In the genomic region with DNA sequence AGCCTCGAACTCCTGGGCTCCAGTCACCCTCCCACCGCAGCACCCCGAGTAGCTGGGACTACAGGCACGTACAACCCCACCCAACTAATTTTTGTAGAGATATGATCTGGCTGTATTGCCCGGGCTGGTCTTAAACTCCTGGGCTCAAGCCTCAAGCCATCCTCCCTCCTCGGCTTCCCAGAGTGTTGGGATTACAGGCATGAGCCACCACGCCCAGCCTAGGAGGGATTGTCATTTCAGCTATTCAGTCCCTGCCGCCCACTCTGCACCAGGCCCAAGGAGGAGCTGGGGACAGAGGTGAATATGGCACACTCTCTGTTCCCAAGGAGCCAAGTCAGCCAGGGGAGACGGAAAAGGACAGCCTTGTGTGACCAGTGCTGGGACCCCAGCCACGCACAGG, we compare ENCODE assay signal across 26 cellular contexts.
DNase-seq lines count a peak whose midpoint lies in the region; ATAC-seq, FAIRE-seq and TF ChIP-seq lines count a peak whose summit lies in the region.
"Had no signal": no experiment of that assay in that cellular context is flagged by ENCODE, and none has a peak within 500 bp of the region (broad histone marks: within the 10 kb centered on the region; RNA-seq: fewer than 3 reads in every experiment).

No MANE protein-coding gene starts in this region.

- H2BK12ac ChIP-seq in neuronal stem cell (ENCODE audit: low read length) = no peak overlapping the region

- no peak overlapping the region for H3K4me3 ChIP-seq in HepG2 (replicated peaks in 1 of 3; ENCODE audit: insufficient read depth in 1 of 3, low read depth in 2 of 3, low read length in 3 of 3)
- no peak overlapping the region for H3K4me3 ChIP-seq in right lobe of liver
- H3K4me3 ChIP-seq in neuronal stem cell (ENCODE audit: low read length in 2 of 2) = no peak overlapping the region
- H3K4me3 ChIP-seq: GM12878 had no signal

- in situ Hi-C loops in HepG2 (cut with HindIII; ENCODE audit: extremely low pct_ligation_motif_present, low pct_unique_long_range_greater_than_20kb) = no loop called here

- intact Hi-C loops in HepG2 (cut with micrococcal nuclease; ENCODE audit: unreplicated experiment) (no loop called here), right lobe of liver (cut with DNase I) (no loop called here)

- no peak for DNase-seq in HepG2 (ENCODE audit: low spot score)
- DNase-seq in right lobe of liver = no peak
- no peak for DNase-seq in RWPE1 (ENCODE audit: low spot score)
- no peak for DNase-seq in neuronal stem cell (ENCODE audit: low spot score)
- no peak for DNase-seq in DMS79 treated with DMSO at 0.1 percent for 48 hours (lab: John Stamatoyannopoulos, UW)
- no peak for DNase-seq in effector CD8-positive, alpha-beta T cell (lab: John Stamatoyannopoulos, UW)
- DNase-seq: 8988T; CD4-positive, alpha-beta memory T cell; COR-L47; DMS53; EL; GDM1; HCEC 1CT; KBM-7; MV-4-11; NCI-H1105; NCI-H1436 treated with DMSO at 0.1 percent for 48 hours; NCI-H187 treated with DMSO at 0.1 percent for 48 hours; NCI-H524; NCI-H748 treated with DMSO at 0.1 percent for 48 hours; NK-92 treated with Interleukin-12 subunit alpha and Interleukin-12 subunit beta, amount 100 ng/mL, for 24 hours; PC-3; Right ventricle myocardium superior had no signal

- POLR2A ChIA-PET in HepG2 (lab: Yijun Ruan, JAX) = no interaction called here
- POLR2A ChIA-PET in RWPE1 (lab: Yijun Ruan, JAX; ENCODE audit: low non-redundant PET) = no interaction called here

- CTCF ChIA-PET in HepG2 (lab: Yijun Ruan, JAX; ENCODE audit: low intra/inter-chr PET ratio, low total read pairs) (no interaction called here), RWPE1 (lab: Yijun Ruan, JAX) (no interaction called here)

- H2AK5ac ChIP-seq in neuronal stem cell (ENCODE audit: low read depth, low read length) = no peak overlapping the region

- no peak overlapping the region for H4K8ac ChIP-seq in neuronal stem cell (ENCODE audit: low read depth, low read length)

- H3K9me3 ChIP-seq in HepG2 (ENCODE audit: low read length) (no peaks in the 10 kb centered on the region), right lobe of liver (no peaks in the 10 kb centered on the region), neuronal stem cell (replicated peaks in 1 of 2; ENCODE audit: control insufficient read depth in 2 of 2, insufficient read depth in 1 of 2, low read depth in 1 of 2, low read length in 2 of 2) (no peaks in the 10 kb centered on the region)

- no peak for FAIRE-seq in HepG2 (lab: Jason Lieb, UNC)
- FAIRE-seq: GM12878, H1 had no signal

- H3K36me3 ChIP-seq in HepG2 (replicated peaks in 1 of 2; ENCODE audit: control insufficient read depth in 1 of 2, insufficient read depth in 2 of 2, low read length in 2 of 2) (no peaks in the 10 kb centered on the region), right lobe of liver (no peaks in the 10 kb centered on the region), neuronal stem cell (replicated peaks in 1 of 2; ENCODE audit: control insufficient read depth in 2 of 2, insufficient read depth in 2 of 2, low read length in 2 of 2) (no peaks in the 10 kb centered on the region)

- no peaks in the 10 kb centered on the region for H3K79me1 ChIP-seq in neuronal stem cell (ENCODE audit: low read depth, low read length)

- TF ChIP-seq POLR2A in HepG2 (IDR thresholded peaks at IDR 0.05; ENCODE audit: insufficient read depth in 1 of 2, low read depth in 2 of 2, low read length in 2 of 2) = no peak
- TF ChIP-seq POLR2A in right lobe of liver (IDR thresholded peaks at IDR 0.05) = no peak

- H3K9ac ChIP-seq in HepG2 (ENCODE audit: insufficient read depth, low read depth, low read length) (no peak overlapping the region), neuronal stem cell (ENCODE audit: low read depth, low read length, poor library complexity) (no peak overlapping the region)

- ATAC-seq in HepG2 (peak; percentile 19), right lobe of liver (no peak), HG02840 (IDR thresholded peaks at IDR 0.05; ENCODE audit: low FRiP score, unreplicated experiment) (no peak)
- ATAC-seq: GM12878, PC-3 had no signal

- H2AFZ ChIP-seq in HepG2 (ENCODE audit: low read length) (no peak overlapping the region), neuronal stem cell (ENCODE audit: low read length) (no peak overlapping the region)

- no peaks in the 10 kb centered on the region for H4K20me1 ChIP-seq in HepG2 (ENCODE audit: insufficient read depth, low read length)

- no peak overlapping the region for H3K14ac ChIP-seq in neuronal stem cell (ENCODE audit: low read length)

- no peak for TF ChIP-seq EP300 in HepG2 (IDR thresholded peaks at IDR 0.05; ENCODE audit: low read depth in 2 of 2, low read length in 2 of 2)
- TF ChIP-seq EP300 in HepG2 (CRISPR knock-in tag; IDR thresholded peaks at IDR 0.05; ENCODE audit: borderline replicate concordance) = no peak

- H3K4me2 ChIP-seq in HepG2 (ENCODE audit: low read depth, low read length) (peak overlapping the region; percentile 56), neuronal stem cell (ENCODE audit: insufficient read depth, low read length, poor library complexity, severe bottlenecking) (no peak overlapping the region)

- no peak overlapping the region for H3K27ac ChIP-seq in HepG2 (ENCODE audit: extremely low read length, insufficient read depth, low read length)
- no peak overlapping the region for H3K27ac ChIP-seq in right lobe of liver
- H3K27ac ChIP-seq in RWPE1 = peak overlapping the region; percentile 27
- no peak overlapping the region for H3K27ac ChIP-seq in neuronal stem cell (replicated peaks; ENCODE audit: low read length)

- H2BK120ac ChIP-seq in neuronal stem cell (ENCODE audit: low read depth, low read length) = no peak overlapping the region

- H3K79me2 ChIP-seq in HepG2 (ENCODE audit: insufficient read depth, low read length) = no peaks in the 10 kb centered on the region

- H3K4ac ChIP-seq in neuronal stem cell (ENCODE audit: low read length) = no peak overlapping the region

- no peak overlapping the region for H4K91ac ChIP-seq in neuronal stem cell (ENCODE audit: low read depth, low read length, poor library complexity)

- WGBS in HepG2 (ENCODE audit: low lambda C conversion rate) = 63% methylated on average over 10 of the region's 10 CpGs
- 100% methylated on average over 2 of the region's 10 CpGs for WGBS in right lobe of liver (ENCODE audit: insufficient coverage, low coverage, low lambda C conversion rate, missing lambda C conversion rate)
- WGBS in neuronal stem cell (ENCODE audit: extremely low coverage in 2 of 2, insufficient read length in 2 of 2, insufficient replicate concordance in 1 of 2), 2 donors = no CpG with 5 or more reads among the region's 10 CpGs

- peaks cover 81% of the 10 kb centered on the region for H3K4me1 ChIP-seq in HepG2 (ENCODE audit: insufficient read depth, low read length)
- H3K4me1 ChIP-seq in right lobe of liver = no peaks in the 10 kb centered on the region
- H3K4me1 ChIP-seq in neuronal stem cell (ENCODE audit: control insufficient read depth in 2 of 2, insufficient read depth in 1 of 2, low read depth in 1 of 2, low read length in 2 of 2) = peaks cover 0 to 11% of the 10 kb centered on the region in 2 donors

- peak overlapping the region; percentile 32 for H2BK5ac ChIP-seq in neuronal stem cell (ENCODE audit: low read length)

- no peak for TF ChIP-seq CTCF in HepG2 (CRISPR knock-in tag; IDR thresholded peaks at IDR 0.05)
- no peak for TF ChIP-seq CTCF in right lobe of liver (IDR thresholded peaks at IDR 0.05)
- TF ChIP-seq CTCF in RWPE1 (conservative IDR thresholded peaks at IDR 0.05; ENCODE audit: low read depth) = no peak

- peak overlapping the region; percentile 44 for H3K18ac ChIP-seq in neuronal stem cell (ENCODE audit: low read length)

- no peak for TF ChIP-seq RAD21 in HepG2 (CRISPR knock-in tag; IDR thresholded peaks at IDR 0.05)

- peak overlapping the region; percentile 86 for H2BK15ac ChIP-seq in neuronal stem cell (ENCODE audit: low read length)

- peak overlapping the region; percentile 69 for H3K23ac ChIP-seq in neuronal stem cell (ENCODE audit: low read depth, low read length, poor library complexity)

- no TSS peak for BruUV-seq in HepG2 (replicated peaks; lab: Mats Ljungman, UMichigan)

- H3K27me3 ChIP-seq in HepG2 (ENCODE audit: control insufficient read depth in 1 of 2, insufficient read depth in 2 of 2, low read length in 2 of 2) (no peaks in the 10 kb centered on the region), right lobe of liver (no peaks in the 10 kb centered on the region), neuronal stem cell (ENCODE audit: control insufficient read depth in 3 of 3, insufficient read depth in 3 of 3, low read depth in 1 of 3, low read length in 3 of 3) (peaks cover 0 to 5% (median 0%) of the 10 kb centered on the region in 3 experiments)

TF ChIP-seq in HepG2, 621 proteins besides CTCF, POLR2A, EP300 and RAD21 (continues in another document):
- TF ChIP-seq, protein P1, sequence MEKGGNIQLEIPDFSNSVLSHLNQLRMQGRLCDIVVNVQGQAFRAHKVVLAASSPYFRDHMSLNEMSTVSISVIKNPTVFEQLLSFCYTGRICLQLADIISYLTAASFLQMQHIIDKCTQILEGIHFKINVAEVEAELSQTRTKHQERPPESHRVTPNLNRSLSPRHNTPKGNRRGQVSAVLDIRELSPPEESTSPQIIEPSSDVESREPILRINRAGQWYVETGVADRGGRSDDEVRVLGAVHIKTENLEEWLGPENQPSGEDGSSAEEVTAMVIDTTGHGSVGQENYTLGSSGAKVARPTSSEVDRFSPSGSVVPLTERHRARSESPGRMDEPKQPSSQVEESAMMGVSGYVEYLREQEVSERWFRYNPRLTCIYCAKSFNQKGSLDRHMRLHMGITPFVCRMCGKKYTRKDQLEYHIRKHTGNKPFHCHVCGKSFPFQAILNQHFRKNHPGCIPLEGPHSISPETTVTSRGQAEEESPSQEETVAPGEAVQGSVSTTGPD (CRISPR knock-in tag; IDR thresholded peaks at IDR 0.05) = 0 out of 2 replicates have a peak, but pooled peaks have one; percentile 24
- TF ChIP-seq CHD4 (IDR thresholded peaks at IDR 0.05; ENCODE audit: borderline replicate concordance, low read length) (no peak), DMTF1 (CRISPR knock-in tag; IDR thresholded peaks at IDR 0.05) (no peak)
